5 cellular contexts compared by ENCODE assay signal in genomic region chr11:122799374-122799773, GRCh38. TPM values are rescaled to one million over a fixed set of nuclear protein-coding genes. Genes with fewer than 3 reads are reported as not detected.
"Had no signal": no experiment of that assay in that cellular context is flagged by ENCODE, and none has a peak within 500 bp of the region (broad histone marks: within the 10 kb centered on the region; RNA-seq: fewer than 3 reads in every experiment).

No MANE protein-coding gene starts in this region.

RNA-seq across cellular contexts. Expression of gene CRTAM, which starts 38.9 kb away (rescaled TPM):
- total RNA-seq: ascending aorta, cardiac muscle cell, MCF 10A, OCI-LY7, SJCRH30 had no signal
